Comparison of ENCODE assay signal across 18 cellular contexts in genomic region chr6:79045966-79046365, GRCh38. TPM values are rescaled to one million over a fixed set of nuclear protein-coding genes. Genes with fewer than 3 reads are reported as not detected.
A peak's percentile ranks its signal among the peaks of the same experiment; 100 is the strongest.
DNase-seq lines count a peak whose midpoint lies in the region; ATAC-seq, FAIRE-seq and TF ChIP-seq lines count a peak whose summit lies in the region.
"Had no signal": no experiment of that assay in that cellular context is flagged by ENCODE, and none has a peak within 500 bp of the region (broad histone marks: within the 10 kb centered on the region; RNA-seq: fewer than 3 reads in every experiment).

No MANE protein-coding gene starts in this region.

- H3K36me3 Mint-ChIP-seq in Calu3 (ENCODE audit: insufficient read depth, unreplicated experiment) (peaks cover 15% of the 10 kb centered on the region), T-helper 17 cell (ENCODE audit: low read depth) (peaks cover 3% of the 10 kb centered on the region)
- peaks cover 32% of the 10 kb centered on the region for H3K36me3 Mint-ChIP-seq in stimulated activated memory B cell treated with anti-CD40 and anti-IgM and Interleukin-4, amounts not matched to agents 10 μg/mL and 1 μg/mL and 100 μg/mL, for 72 hours

- no peak overlapping the region for H3K18ac ChIP-seq in H1 (ENCODE audit: extremely low read depth, low read length)

- H3K56ac ChIP-seq in H1 (replicated peaks; ENCODE audit: insufficient read length, low read depth, low read length), result no peak overlapping the region

- peaks cover 0 to 79% of the 10 kb centered on the region in 2 experiments; a peak in 2 of 4 replicates for H3K79me2 ChIP-seq in H1 (ENCODE audit: control insufficient read depth in 1 of 2, insufficient read depth in 2 of 2, low read length in 2 of 2)
- H3K79me2 ChIP-seq in smooth muscle cell (ENCODE audit: low read depth), result peaks cover 25% of the 10 kb centered on the region

- intact Hi-C loops in Calu3 (cut with micrococcal nuclease; ENCODE audit: unreplicated experiment), result loop anchor here (5.0 kb wide), 1 partner anchor 34 kb away; no protein-coding TSS in a partner anchor

- no peaks in the 10 kb centered on the region for H3K23me2 ChIP-seq in H1 (ENCODE audit: low read depth, low read length)

- H3K27me3 Mint-ChIP-seq in Calu3 (ENCODE audit: unreplicated experiment), result no peaks in the 10 kb centered on the region
- no peaks in the 10 kb centered on the region for H3K27me3 Mint-ChIP-seq in T-helper 17 cell
- H3K27me3 Mint-ChIP-seq in stimulated activated memory B cell treated with anti-CD40 and anti-IgM and Interleukin-4, amounts not matched to agents 10 μg/mL and 1 μg/mL and 100 μg/mL, for 72 hours, result no peaks in the 10 kb centered on the region
- H3K27me3 Mint-ChIP-seq: B cell had no signal

- no peak overlapping the region for H3K4me2 ChIP-seq in H1 (ENCODE audit: insufficient read depth in 1 of 2, low read depth in 2 of 2, low read length in 2 of 2)
- H3K4me2 ChIP-seq in smooth muscle cell, result no peak overlapping the region

- H3K27ac Mint-ChIP-seq in Calu3 (ENCODE audit: unreplicated experiment) (peak overlapping the region; percentile 3), T-helper 17 cell (peak overlapping the region; percentile 89)
- peak overlapping the region; percentile 26 for H3K27ac Mint-ChIP-seq in stimulated activated memory B cell treated with anti-CD40 and anti-IgM and Interleukin-4, amounts not matched to agents 10 μg/mL and 1 μg/mL and 100 μg/mL, for 72 hours
- H3K27ac Mint-ChIP-seq: B cell had no signal

- CTCF ChIA-PET in Calu3 (lab: Charles Lee) (no interaction called here), H1 (lab: Charles Lee; ENCODE audit: partially characterized antibody) (interaction anchor here (0.7 to 1.1 kb wide), 3 partner anchors 9 to 255 kb away, joined by 3 to 4 read pairs (median 4); no protein-coding TSS in a partner anchor)

- no peaks in the 10 kb centered on the region for H3K79me1 ChIP-seq in H1 (ENCODE audit: low read depth, low read length)

- no peak for TF ChIP-seq POLR2A in H1 (IDR thresholded peaks at IDR 0.05; ENCODE audit: control extremely low read depth in 1 of 2, low read depth in 2 of 2, low read length in 2 of 2)

- DNase-seq in Calu3, result no peak
- DNase-seq in T-helper 17 cell, result no peak
- DNase-seq in H1 (ENCODE audit: low read depth in 1 of 2, low spot score in 2 of 2), result no peak
- DNase-seq in smooth muscle cell (lab: John Stamatoyannopoulos, UW; ENCODE audit: unreplicated experiment), result no peak
- no peak for DNase-seq in dedifferentiated amniotic fluid mesenchymal stem cell (ENCODE audit: extremely low spot score)
- no peak for DNase-seq in NCI-H187 treated with DMSO at 0.1 percent for 48 hours (lab: John Stamatoyannopoulos, UW)
- DNase-seq: GDM1; GOT3; NCI-H1930; NCI-H526 treated with DMSO at 0.1 percent for 48 hours; NK-92 treated with Interleukin-12 subunit alpha and Interleukin-12 subunit beta, amount 100 ng/mL, for 24 hours; RPMI8226; SIG-M5 had no signal

- H3K4me3 Mint-ChIP-seq in Calu3 (ENCODE audit: low read depth, unreplicated experiment) (no peak overlapping the region), T-helper 17 cell (peak overlapping the region; percentile 62)
- no peak overlapping the region for H3K4me3 Mint-ChIP-seq in stimulated activated memory B cell treated with anti-CD40 and anti-IgM and Interleukin-4, amounts not matched to agents 10 μg/mL and 1 μg/mL and 100 μg/mL, for 72 hours
- H3K4me3 Mint-ChIP-seq: B cell had no signal

- no peak overlapping the region for H3K4ac ChIP-seq in H1 (replicated peaks; ENCODE audit: insufficient read length, low read depth, low read length)

- POLR2A ChIA-PET in H1 (lab: Charles Lee; ENCODE audit: partially characterized antibody), result no interaction called here

- H3K27me3 ChIP-seq in H1 (replicated peaks in 1 of 4; ENCODE audit: control insufficient read depth in 3 of 4, extremely low read depth in 1 of 4, insufficient read depth in 3 of 4, low read length in 3 of 4), result no peaks in the 10 kb centered on the region
- no peaks in the 10 kb centered on the region for H3K27me3 ChIP-seq in smooth muscle cell (ENCODE audit: low read depth)

- H3K14ac ChIP-seq in H1 (ENCODE audit: insufficient read length), result no peak overlapping the region

- no peak overlapping the region for H3K4me3 ChIP-seq in H1 (ENCODE audit: extremely low read depth in 1 of 4, insufficient read depth in 2 of 4, low read depth in 3 of 4, low read length in 4 of 4)
- H3K4me3 ChIP-seq in smooth muscle cell, result no peak overlapping the region
- H3K4me3 ChIP-seq: GM12878 had no signal

- FAIRE-seq in H1 (lab: Jason Lieb, UNC), result no peak
- FAIRE-seq: GM12878, GM18507, HTR-8/SVneo had no signal

- no peak overlapping the region for H2BK12ac ChIP-seq in H1 (ENCODE audit: low read depth, low read length)

- H3K9ac ChIP-seq in H1 (replicated peaks in 1 of 4; ENCODE audit: extremely low read depth in 1 of 4, low read depth in 3 of 4, low read length in 3 of 4), result no peak overlapping the region
- no peak overlapping the region for H3K9ac ChIP-seq in smooth muscle cell (ENCODE audit: low read depth)

- no peak overlapping the region for H3K23ac ChIP-seq in H1 (ENCODE audit: insufficient read length)

- TF ChIP-seq EP300 in H1 (IDR thresholded peaks at IDR 0.05; ENCODE audit: borderline replicate concordance in 1 of 2, low read depth in 2 of 2, low read length in 2 of 2), result no peak

- TF ChIP-seq RAD21 in H1 (IDR thresholded peaks at IDR 0.05 in 1 of 2, conservative IDR thresholded peaks at IDR 0.05 in 1 of 2; ENCODE audit: low read depth in 2 of 2, low read length in 2 of 2), result no peak

- no peak overlapping the region for H2BK20ac ChIP-seq in H1 (ENCODE audit: low read length)

- H2BK5ac ChIP-seq in H1 (ENCODE audit: low read depth, low read length), result no peak overlapping the region

- 77% methylated on average over 2 of the region's 2 CpGs; no CpG with 5 or more reads in 1 of the 2 experiments for WGBS in H1 (ENCODE audit: extremely low coverage in 1 of 2, insufficient coverage in 1 of 2, insufficient read length in 1 of 2, insufficient replicate concordance in 2 of 2, low coverage in 1 of 2, low lambda C conversion rate in 2 of 2, missing lambda C conversion rate in 1 of 2), 2 experiments
- 78% methylated on average over 2 of the region's 2 CpGs for WGBS in smooth muscle cell (ENCODE audit: low lambda C conversion rate)

- H4K91ac ChIP-seq in H1 (replicated peaks; ENCODE audit: insufficient read length, low read length), result no peak overlapping the region

- peaks cover 0 to 6% (median 0%) of the 10 kb centered on the region in 4 experiments; a peak in 1 of 7 replicates for H3K4me1 ChIP-seq in H1 (replicated peaks in 1 of 4; ENCODE audit: control insufficient read depth in 3 of 4, insufficient read depth in 4 of 4, low read length in 3 of 4)
- H3K4me1 ChIP-seq in smooth muscle cell (ENCODE audit: low read depth), result no peaks in the 10 kb centered on the region

- H2BK120ac ChIP-seq in H1 (replicated peaks; ENCODE audit: low read depth, low read length), result no peak overlapping the region

- H2AFZ ChIP-seq in H1 (ENCODE audit: low read length), result no peak overlapping the region
- no peak overlapping the region for H2AFZ ChIP-seq in smooth muscle cell (ENCODE audit: low read depth)

- H3K4me1 Mint-ChIP-seq in Calu3 (ENCODE audit: low read depth, unreplicated experiment) (peaks cover 26% of the 10 kb centered on the region), T-helper 17 cell (peaks cover 32% of the 10 kb centered on the region)
- peaks cover 20% of the 10 kb centered on the region for H3K4me1 Mint-ChIP-seq in stimulated activated memory B cell treated with anti-CD40 and anti-IgM and Interleukin-4, amounts not matched to agents 10 μg/mL and 1 μg/mL and 100 μg/mL, for 72 hours

- no peaks in the 10 kb centered on the region for H3K9me3 ChIP-seq in T-helper 17 cell (ENCODE audit: control insufficient read depth, low read length, poor library complexity, severe bottlenecking)
- no peaks in the 10 kb centered on the region for H3K9me3 ChIP-seq in H1 (ENCODE audit: insufficient read depth in 2 of 2, low read depth in 1 of 2, low read length in 1 of 2)
- H3K9me3 ChIP-seq in smooth muscle cell (replicated peaks; ENCODE audit: low read depth), result no peaks in the 10 kb centered on the region

- H3K27ac ChIP-seq in H1 (ENCODE audit: low read depth, low read length) (no peak overlapping the region), smooth muscle cell (ENCODE audit: low read depth) (no peak overlapping the region)

- H2AK5ac ChIP-seq in H1 (ENCODE audit: low read depth, low read length), result no peak overlapping the region

- H3K9me3 Mint-ChIP-seq in Calu3 (ENCODE audit: low read depth, unreplicated experiment), result no peaks in the 10 kb centered on the region
- no peaks in the 10 kb centered on the region for H3K9me3 Mint-ChIP-seq in stimulated activated memory B cell treated with anti-CD40 and anti-IgM and Interleukin-4, amounts not matched to agents 10 μg/mL and 1 μg/mL and 100 μg/mL, for 72 hours

- TF ChIP-seq CTCF in Calu3 (IDR thresholded peaks at IDR 0.05; ENCODE audit: unreplicated experiment) (no peak), H1 (IDR thresholded peaks at IDR 0.05; ENCODE audit: control extremely low read depth in 1 of 3, insufficient read depth in 1 of 3, low read depth in 1 of 3, low read length in 3 of 3) (no peak), smooth muscle cell (IDR thresholded peaks at IDR 0.05; ENCODE audit: borderline replicate concordance, insufficient read depth, poor library complexity, severe bottlenecking) (no peak)

- no peak overlapping the region for H4K8ac ChIP-seq in H1 (ENCODE audit: extremely low read depth, insufficient read depth, low read length)

- H2BK15ac ChIP-seq in H1 (ENCODE audit: low read length), result no peak overlapping the region

- ATAC-seq in T-helper 17 cell, result peak; percentile 48
- ATAC-seq in stimulated activated memory B cell treated with anti-CD40 and anti-IgM and Interleukin-4, amounts not matched to agents 10 μg/mL and 1 μg/mL and 100 μg/mL, for 72 hours, result no peak
- ATAC-seq: GM12878 had no signal

- H3F3A ChIP-seq in smooth muscle cell (ENCODE audit: low read depth), result no peaks in the 10 kb centered on the region

- no TSS peak for BruUV-seq in Calu3 (replicated peaks; lab: Mats Ljungman, UMichigan)

- peaks cover 1 to 4% of the 10 kb centered on the region in 2 experiments for H4K20me1 ChIP-seq in H1 (replicated peaks in 1 of 2; ENCODE audit: control insufficient read depth in 1 of 2, insufficient read depth in 2 of 2, low read length in 2 of 2)
- peaks cover 29% of the 10 kb centered on the region for H4K20me1 ChIP-seq in smooth muscle cell (ENCODE audit: low read depth)

- no peak overlapping the region for H4K5ac ChIP-seq in H1 (ENCODE audit: insufficient read length, low read depth, low read length)

- H3K36me3 ChIP-seq in H1 (ENCODE audit: control insufficient read depth in 2 of 4, insufficient read depth in 4 of 4, low read length in 3 of 4) (peaks cover 0 to 30% (median 3%) of the 10 kb centered on the region in 4 experiments; a peak in 4 of 8 replicates), smooth muscle cell (ENCODE audit: low read depth) (peaks cover 9% of the 10 kb centered on the region)

RNA-seq across cellular contexts. Expression of gene PHIP, which starts 32.1 kb away (rescaled TPM):
- 43.3 and 50.8 TPM in 2 replicates for total RNA-seq in Calu3 (2022)
- total RNA-seq in T-helper 17 cell, result 10 to 100 TPM; 42.5 to 44.4 TPM
- 54.2 and 56.2 TPM in 2 replicates for total RNA-seq in H1 (2021; fragmentation: NEBNext Ultra II Directional; extraction: Animal tissue kit (Norgen Biotek cat#: 25700))
- 5.1 and 7.3 TPM in 2 replicates for polyA plus RNA-seq in H1 (2011; rRNA removed)
- 10.3 TPM for polyA plus RNA-seq in H1 (2011; cell fraction: cytosol; rRNA removed)
- 14.7 TPM for polyA plus RNA-seq in H1 (2011; cell fraction: nucleus; rRNA removed)
- polyA plus RNA-seq in H1 (2012, experiment 1 of 2), result 15.0 to 30.6 TPM (median 18.4 TPM) in 4 replicates
- 1.6 TPM for polyA plus RNA-seq in H1 (2012, experiment 2 of 2)
- polyA plus RNA-seq in H1 (2013, experiment 1 of 2), result 25.2 TPM
- 21.2 TPM for polyA plus RNA-seq in H1 (2013, experiment 2 of 2)
- 46.0 and 65.2 TPM in 2 replicates for polyA minus RNA-seq in H1 (2011; rRNA and poly(A)+ RNA removed)
- 33.5 TPM for polyA minus RNA-seq in H1 (2011; cell fraction: cytosol; rRNA and poly(A)+ RNA removed)
- 141 TPM for polyA minus RNA-seq in H1 (2011; cell fraction: nucleus; rRNA and poly(A)+ RNA removed)
- total RNA-seq in smooth muscle cell, result 29.4 and 32.6 TPM in 2 replicates
- polyA plus RNA-seq in smooth muscle cell, result 7.8 and 9.2 TPM in 2 replicates

Comparison
In these comparisons a context has a peak if more than half of its experiments do, and no peak if none do; other contexts are left out.
1. H3K27ac Mint-ChIP-seq: peak in every context shown above with its lines; median percentile 89 in T-helper 17 cell; 26 in stimulated activated memory B cell treated with anti-CD40 and anti-IgM and Interleukin-4, amounts not matched to agents 10 μg/mL and 1 μg/mL and 100 μg/mL, for 72 hours; 3 in Calu3.